ENCODE assay signal across 16 cellular contexts in the genomic region with DNA sequence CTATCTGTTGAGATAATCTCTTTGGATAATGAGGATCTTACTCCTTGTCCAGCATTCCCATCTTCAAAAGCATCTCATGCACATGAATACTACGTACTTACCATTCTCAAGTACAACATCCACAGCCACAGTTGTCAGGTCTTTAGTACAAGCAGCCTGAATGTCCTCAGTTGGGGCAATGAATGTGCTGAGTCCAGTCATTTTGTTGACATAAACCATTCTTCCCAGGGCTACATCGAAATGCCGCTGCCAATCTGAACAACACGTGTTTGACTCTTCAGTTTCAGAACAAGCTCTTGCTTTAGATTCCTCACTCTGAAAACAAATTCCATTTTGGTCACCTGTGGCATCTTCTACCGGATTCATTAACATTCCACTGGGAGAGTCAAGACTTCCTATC.
"Had no signal": no experiment of that assay in that cellular context is flagged by ENCODE, and none has a peak within 500 bp of the region (broad histone marks: within the 10 kb centered on the region; RNA-seq: fewer than 3 reads in every experiment).

No MANE protein-coding gene starts in this region.

- ATAC-seq: foreskin keratinocyte had no signal

- H3K27ac Mint-ChIP-seq: activated naive CD4-positive, alpha-beta T cell treated with anti-CD3 and anti-CD28 coated beads, Interleukin-2, amount 50 U/mL, for 24 hours; nephron had no signal

- FAIRE-seq: small intestine, TTC549, urothelium cell line had no signal

- H3K27ac ChIP-seq: colonic mucosa, foreskin keratinocyte, right atrium auricular region, stomach, thoracic aorta had no signal

- H3K4me3 ChIP-seq: colonic mucosa, right atrium auricular region, stomach, thoracic aorta had no signal

- H3K9me3 ChIP-seq: colonic mucosa, right atrium auricular region, stomach, thoracic aorta had no signal

- H3K27me3 Mint-ChIP-seq: activated CD4-positive, alpha-beta T cell treated with anti-CD3 and anti-CD28 coated beads, Interleukin-2, amount 10 ng/mL, durations not matched to agents 24 days and 14 days; activated naive CD4-positive, alpha-beta T cell treated with anti-CD3 and anti-CD28 coated beads, Interleukin-2, amount 50 U/mL, for 24 hours had no signal

- H3K9me3 Mint-ChIP-seq: activated CD4-positive, alpha-beta T cell treated with anti-CD3 and anti-CD28 coated beads, Interleukin-2, amount 10 ng/mL, durations not matched to agents 24 days and 14 days; activated naive CD4-positive, alpha-beta T cell treated with anti-CD3 and anti-CD28 coated beads, Interleukin-2, amount 50 U/mL, for 24 hours had no signal

- H3K4me3 Mint-ChIP-seq: activated naive CD4-positive, alpha-beta T cell treated with anti-CD3 and anti-CD28 coated beads, Interleukin-2, amount 50 U/mL, for 24 hours; nephron had no signal

- DNase-seq: activated CD4-positive, alpha-beta T cell treated with anti-CD3 and anti-CD28 coated beads, Interleukin-2, amount 10 ng/mL, durations not matched to agents 24 days and 14 days; activated CD4-positive, CD25-positive, alpha-beta regulatory T cell; activated effector memory CD4-positive, alpha-beta T cell treated with Interleukin-2 at 50 U/mL for 16 hours; central memory CD4-positive, alpha-beta T cell; colonic mucosa; effector CD4-positive, alpha-beta T cell; foreskin keratinocyte; nucleus accumbens; stomach had no signal

- H3K36me3 ChIP-seq: colonic mucosa had no signal

- H3K27me3 ChIP-seq: colonic mucosa, foreskin keratinocyte, right atrium auricular region, stomach had no signal
